8 cellular contexts compared by ENCODE assay signal in the genomic region with DNA sequence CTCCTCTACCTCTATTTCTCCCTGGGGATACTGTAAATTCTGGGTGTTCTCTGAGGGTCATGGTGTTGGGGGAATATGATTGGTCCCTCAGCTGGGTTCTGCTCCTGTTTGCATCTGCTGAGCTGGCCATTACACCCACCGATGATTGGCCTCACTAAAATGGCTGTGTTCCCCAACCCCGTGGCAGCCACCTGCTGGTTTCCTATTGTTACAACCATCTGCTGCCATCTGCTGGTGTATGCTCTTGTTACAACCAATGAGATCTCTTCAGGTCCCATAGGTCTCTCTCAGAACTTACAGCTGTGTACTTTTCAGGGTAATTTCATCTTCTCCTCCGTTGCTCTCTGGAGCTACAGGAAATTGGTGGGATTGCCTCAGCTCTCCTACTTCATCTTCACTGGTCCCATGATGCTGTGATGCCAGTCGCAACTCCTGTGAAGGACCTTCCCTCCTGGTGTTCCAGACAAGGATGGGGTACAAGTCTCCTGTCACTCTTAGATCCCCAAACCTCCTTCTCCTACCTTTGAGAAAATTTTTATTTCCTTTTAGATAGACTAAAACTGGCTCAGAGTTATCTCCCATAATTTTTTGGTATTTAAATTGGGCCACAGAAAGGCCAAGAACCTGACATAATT.
DNase-seq lines count a peak whose midpoint lies in the region; ATAC-seq and TF ChIP-seq lines count a peak whose summit lies in the region.

No MANE protein-coding gene starts in this region.

- H3K27ac ChIP-seq in heart right ventricle: no peak overlapping the region

- H3K4me3 ChIP-seq in heart right ventricle: no peak overlapping the region

- H3K4me1 ChIP-seq in heart right ventricle: peaks cover 0 to 3% (median 0%) of the 10 kb centered on the region in 9 donors

- TF ChIP-seq CTCF in heart right ventricle (IDR thresholded peaks at IDR 0.05): peak; percentile 29 to 86 (median 80)

- intact Hi-C loops in heart right ventricle (cut with DNase I): loop anchor here in 8 of 10 donors (1.0 to 10.0 kb wide), 6 partner anchors 407 to 875 kb away; no protein-coding TSS in a partner anchor

- DNase-seq in NCI-H1436 treated with DMSO at 0.1 percent for 48 hours (lab: John Stamatoyannopoulos, UW): peak; percentile 68
- DNase-seq in SW 1271 (lab: John Stamatoyannopoulos, UW): peak; percentile 54 to 73
- DNase-seq in activated naive CD8-positive, alpha-beta T cell treated with anti-CD3 and anti-CD28 coated beads, Interleukin-2, amount 50 U/mL, for 16 hours (ENCODE audit: low read depth, low spot score): peak; percentile 64
- peak; percentile 31 to 78 for DNase-seq in heart right ventricle
- peak; percentile 78 for DNase-seq in renal cortical epithelial cell (ENCODE audit: low read depth)
- no peak for DNase-seq in GF-D8 (lab: John Stamatoyannopoulos, UW)

- no peaks in the 10 kb centered on the region for H3K9me3 ChIP-seq in heart right ventricle

- H3K36me3 ChIP-seq in heart right ventricle: no peaks in the 10 kb centered on the region

- peak; percentile 100 for ATAC-seq in GM18502 (IDR thresholded peaks at IDR 0.05; ENCODE audit: poor library complexity, unreplicated experiment)
- peak; percentile 100 for ATAC-seq in HG02852 (IDR thresholded peaks at IDR 0.05; ENCODE audit: unreplicated experiment)
- ATAC-seq in heart right ventricle: peak; percentile 49 to 90 (median 76)

- WGBS in heart right ventricle, 2 donors: 22 to 29% methylated on average over 4 of the region's 4 CpGs

- H3K27me3 ChIP-seq in heart right ventricle: no peaks in the 10 kb centered on the region
